17 cellular contexts compared by ENCODE assay signal in the genomic region with DNA sequence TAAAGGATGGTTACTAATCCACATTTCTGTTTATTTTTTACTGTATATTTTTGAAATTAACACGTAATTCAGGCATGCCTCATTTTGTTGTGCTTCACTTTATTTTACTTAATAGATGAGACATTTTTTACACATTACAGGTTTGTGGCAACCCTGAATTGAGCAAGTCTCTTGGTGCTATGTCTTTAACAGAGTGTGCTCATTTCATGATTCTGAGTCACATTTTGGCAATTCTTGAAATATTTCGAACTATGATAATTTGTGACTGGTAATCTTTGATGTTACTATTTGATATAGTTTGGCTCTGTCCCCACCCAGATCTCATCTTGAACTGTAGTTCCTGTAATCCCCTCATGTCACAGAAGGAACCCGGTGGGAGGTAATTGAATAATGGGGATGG.
DNase-seq lines count a peak whose midpoint lies in the region; ATAC-seq and TF ChIP-seq lines count a peak whose summit lies in the region.
"Had no signal": no experiment of that assay in that cellular context is flagged by ENCODE, and none has a peak within 500 bp of the region (broad histone marks: within the 10 kb centered on the region; RNA-seq: fewer than 3 reads in every experiment).

No MANE protein-coding gene starts in this region.

- H3K9me3 Mint-ChIP-seq in chondrocyte (ENCODE audit: low read depth), result peaks cover 30% of the 10 kb centered on the region

- no peak overlapping the region for H3K27ac Mint-ChIP-seq in chondrocyte (ENCODE audit: unreplicated experiment)
- H3K27ac Mint-ChIP-seq: CD4-positive, alpha-beta T cell; GM23338 had no signal

- no peak overlapping the region for H3K4me3 Mint-ChIP-seq in chondrocyte (ENCODE audit: unreplicated experiment)
- H3K4me3 Mint-ChIP-seq: CD4-positive, alpha-beta T cell; GM23338 had no signal

- DNase-seq in NCI-H82 (lab: John Stamatoyannopoulos, UW) (peak; percentile 2), NCI-H82 treated with DMSO at 0.1 percent for 48 hours (lab: John Stamatoyannopoulos, UW; ENCODE audit: unreplicated experiment) (no peak), amniotic epithelial cell (ENCODE audit: low read depth) (peak; percentile 85), fibroblast of pulmonary artery (ENCODE audit: low read depth) (peak; percentile 42), chondrocyte (ENCODE audit: low spot score) (no peak), ecto neural progenitor cell (ENCODE audit: low spot score) (no peak), NCI-H2227 treated with DMSO at 0.1 percent for 48 hours (lab: John Stamatoyannopoulos, UW) (no peak)
- DNase-seq: BE2C; CD4-positive, alpha-beta T cell; MG63; NCI-H1092 treated with DMSO at 0.1 percent for 48 hours; NCI-H2081 treated with DMSO at 0.1 percent for 48 hours; NCI-H524; SHP77 treated with DMSO at 0.1 percent for 48 hours had no signal

- no peaks in the 10 kb centered on the region for H3K27me3 Mint-ChIP-seq in chondrocyte (ENCODE audit: low read depth)
- H3K27me3 Mint-ChIP-seq: CD4-positive, alpha-beta T cell had no signal

- no peak for ATAC-seq in GM18520 (IDR thresholded peaks at IDR 0.05; ENCODE audit: unreplicated experiment)
- ATAC-seq: GM23338, HepG2 had no signal

- TF ChIP-seq CTCF in fibroblast of pulmonary artery (IDR thresholded peaks at IDR 0.05; ENCODE audit: low read length, missing control alignments) (no peak), chondrocyte (IDR thresholded peaks at IDR 0.05) (no peak)

- no peaks in the 10 kb centered on the region for H3K4me1 Mint-ChIP-seq in chondrocyte (ENCODE audit: low read depth)

- H3K4me3 ChIP-seq in fibroblast of pulmonary artery (replicated peaks; ENCODE audit: low read depth, low read length), result no peak overlapping the region
- H3K4me3 ChIP-seq: GM23338, MG63 had no signal

- H3K36me3 Mint-ChIP-seq in chondrocyte (ENCODE audit: low read depth), result peaks cover 7% of the 10 kb centered on the region

Comparison
In these comparisons a context has a peak if more than half of its experiments do, and no peak if none do; other contexts are left out.
1. DNase-seq: peak in NCI-H82 (single experiment), amniotic epithelial cell (single experiment) and fibroblast of pulmonary artery (single experiment); none in NCI-H82 treated with DMSO at 0.1 percent for 48 hours (single experiment), chondrocyte (single experiment), ecto neural progenitor cell (single experiment) and NCI-H2227 treated with DMSO at 0.1 percent for 48 hours (single experiment).